ENCODE assay signal across 31 cellular contexts in the genomic region with DNA sequence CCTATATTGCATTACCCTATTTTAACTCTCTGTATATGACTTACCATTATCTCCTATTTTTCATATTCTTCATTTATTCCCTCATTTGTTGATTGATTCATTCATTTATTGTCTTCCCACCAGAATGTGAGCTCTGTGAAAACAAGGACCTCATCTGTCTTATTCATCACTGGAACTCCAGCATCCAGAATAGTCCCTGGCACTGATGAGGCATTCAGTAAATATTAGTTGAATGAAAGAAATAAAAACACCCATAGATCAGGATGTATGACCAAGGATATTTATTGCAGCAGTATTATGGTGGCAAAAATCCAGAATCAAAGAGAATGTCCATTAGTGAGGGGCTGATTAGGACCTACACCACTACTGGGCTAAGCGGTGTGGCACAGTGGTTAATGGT.
"Had no signal": no experiment of that assay in that cellular context is flagged by ENCODE, and none has a peak within 500 bp of the region (broad histone marks: within the 10 kb centered on the region; RNA-seq: fewer than 3 reads in every experiment).

No MANE protein-coding gene starts in this region.

- H3K4me1 Mint-ChIP-seq: activated naive CD4-positive, alpha-beta T cell treated with anti-CD3 and anti-CD28 coated beads, Interleukin-2, amount 10 ng/mL, durations not matched to agents 7 days and 5 days; central memory CD8-positive, alpha-beta T cell had no signal

- DNase-seq: activated CD4-positive, alpha-beta memory T cell treated with anti-CD3 and anti-CD28 coated beads, Interleukin-2, amount 10 ng/mL, durations not matched to agents 7 days and 5 days; activated CD4-positive, alpha-beta T cell treated with anti-CD3 and anti-CD28 coated beads for 1 hour; activated CD4-positive, alpha-beta T cell treated with anti-CD3 and anti-CD28 coated beads for 4 hours; activated CD4-positive, alpha-beta T cell treated with anti-CD3 and anti-CD28 coated beads, Interleukin-2, amount 10 ng/mL, durations not matched to agents 7 days and 5 days; activated CD4-positive, alpha-beta T cell treated with anti-CD3 and anti-CD28 coated beads, Interleukin-2, amount 50 U/mL, for 4 hours; activated CD8-positive, alpha-beta memory T cell treated with anti-CD3 and anti-CD28 coated beads, Interleukin-2, amount 50 U/mL, for 48 hours; activated gamma-delta T cell; activated naive CD4-positive, alpha-beta T cell; activated naive CD4-positive, alpha-beta T cell treated with anti-CD3 and anti-CD28 coated beads, Interleukin-2, amount 10 ng/mL, durations not matched to agents 7 days and 5 days; activated T-cell treated with anti-CD3 and anti-CD28 coated beads for 4 hours; activated T-cell treated with anti-CD3 and anti-CD28 coated beads, Interleukin-2, amount 50 U/mL, for 24 hours; activated T-cell treated with anti-CD3 and anti-CD28 coated beads, Interleukin-2, amount 50 U/mL, for 72 hours; amniotic stem cell; anterior cingulate cortex; brain microvascular endothelial cell; dorsolateral prefrontal cortex; effector memory CD4-positive, alpha-beta T cell; endodermal cell; erythroblast; foreskin keratinocyte; heart right ventricle; T-helper 1 cell; T-helper 17 cell; T1000 had no signal

- ATAC-seq: activated naive CD4-positive, alpha-beta T cell treated with anti-CD3 and anti-CD28 coated beads, Interleukin-2, amount 50 U/mL, for 72 hours; activated T-cell treated with anti-CD3 and anti-CD28 coated beads, Interleukin-2, amount 50 U/mL, for 72 hours; foreskin keratinocyte; gastroesophageal sphincter; heart right ventricle; T-helper 17 cell had no signal

- H3K9me3 Mint-ChIP-seq: activated CD4-positive, alpha-beta memory T cell treated with anti-CD3 and anti-CD28 coated beads, Interleukin-2, amount 10 ng/mL, durations not matched to agents 7 days and 5 days; activated naive CD4-positive, alpha-beta T cell treated with anti-CD3 and anti-CD28 coated beads, Interleukin-2, amount 10 ng/mL, durations not matched to agents 7 days and 5 days; activated naive CD4-positive, alpha-beta T cell treated with anti-CD3 and anti-CD28 coated beads, Interleukin-2, amount 50 U/mL, for 72 hours; activated T-cell treated with anti-CD3 and anti-CD28 coated beads, Interleukin-2, amount 50 U/mL, for 24 hours; central memory CD8-positive, alpha-beta T cell; dendritic cell treated with granulocyte-macrophage colony-stimulating factor and Interleukin-4, amounts not matched to agents 40 ng/mL and 50 ng/mL, for 4 days; T-helper 2 cell treated with Interferon-gamma antibody and Interleukin-4, amounts not matched to agents 5 μg/mL and 100 μg/mL, for 36 hours had no signal

- H3K36me3 Mint-ChIP-seq: activated naive CD4-positive, alpha-beta T cell treated with anti-CD3 and anti-CD28 coated beads, Interleukin-2, amount 10 ng/mL, durations not matched to agents 7 days and 5 days; activated naive CD4-positive, alpha-beta T cell treated with anti-CD3 and anti-CD28 coated beads, Interleukin-2, amount 50 U/mL, for 72 hours had no signal

- H3K27me3 Mint-ChIP-seq: activated T-cell treated with anti-CD3 and anti-CD28 coated beads, Interleukin-2, amount 50 U/mL, for 24 hours; central memory CD8-positive, alpha-beta T cell; dendritic cell treated with granulocyte-macrophage colony-stimulating factor and Interleukin-4, amounts not matched to agents 40 ng/mL and 50 ng/mL, for 4 days had no signal

- H3K4me3 Mint-ChIP-seq: activated CD4-positive, alpha-beta memory T cell treated with anti-CD3 and anti-CD28 coated beads, Interleukin-2, amount 10 ng/mL, durations not matched to agents 7 days and 5 days; activated CD4-positive, alpha-beta T cell treated with anti-CD3 and anti-CD28 coated beads, Interleukin-2, amount 10 ng/mL, durations not matched to agents 7 days and 5 days; activated naive CD4-positive, alpha-beta T cell treated with anti-CD3 and anti-CD28 coated beads, Interleukin-2, amount 10 ng/mL, durations not matched to agents 7 days and 5 days; activated T-cell treated with anti-CD3 and anti-CD28 coated beads, Interleukin-2, amount 50 U/mL, for 24 hours; activated T-cell treated with anti-CD3 and anti-CD28 coated beads, Interleukin-2, amount 50 U/mL, for 72 hours; central memory CD8-positive, alpha-beta T cell; dendritic cell treated with granulocyte-macrophage colony-stimulating factor and Interleukin-4, amounts not matched to agents 40 ng/mL and 50 ng/mL, for 4 days; endodermal cell; T-helper 17 cell; T-helper 2 cell treated with Interferon-gamma antibody and Interleukin-4, amounts not matched to agents 5 μg/mL and 100 μg/mL, for 36 hours had no signal

- H3K27ac ChIP-seq: brain microvascular endothelial cell, coronary artery, dorsolateral prefrontal cortex, esophagus muscularis mucosa, foreskin keratinocyte, gastroesophageal sphincter, heart right ventricle had no signal

- H3K4me3 ChIP-seq: coronary artery, dorsolateral prefrontal cortex, esophagus muscularis mucosa, gastroesophageal sphincter, heart right ventricle had no signal

- H3K27me3 ChIP-seq: brain microvascular endothelial cell, dorsolateral prefrontal cortex, esophagus muscularis mucosa, foreskin keratinocyte, gastroesophageal sphincter, heart right ventricle had no signal

- H3K9me3 ChIP-seq: esophagus muscularis mucosa, gastroesophageal sphincter had no signal

- H3K27ac Mint-ChIP-seq: activated CD4-positive, alpha-beta memory T cell treated with anti-CD3 and anti-CD28 coated beads, Interleukin-2, amount 10 ng/mL, durations not matched to agents 7 days and 5 days; activated CD4-positive, alpha-beta T cell treated with anti-CD3 and anti-CD28 coated beads, Interleukin-2, amount 10 ng/mL, durations not matched to agents 7 days and 5 days; activated naive CD4-positive, alpha-beta T cell treated with anti-CD3 and anti-CD28 coated beads, Interleukin-2, amount 10 ng/mL, durations not matched to agents 7 days and 5 days; activated naive CD4-positive, alpha-beta T cell treated with anti-CD3 and anti-CD28 coated beads, Interleukin-2, amount 50 U/mL, for 72 hours; activated T-cell treated with anti-CD3 and anti-CD28 coated beads, Interleukin-2, amount 50 U/mL, for 24 hours; activated T-cell treated with anti-CD3 and anti-CD28 coated beads, Interleukin-2, amount 50 U/mL, for 72 hours; dendritic cell treated with granulocyte-macrophage colony-stimulating factor and Interleukin-4, amounts not matched to agents 40 ng/mL and 50 ng/mL, for 4 days; endodermal cell; T-helper 17 cell; T-helper 2 cell treated with Interferon-gamma antibody and Interleukin-4, amounts not matched to agents 5 μg/mL and 100 μg/mL, for 36 hours had no signal

- H3K36me3 ChIP-seq: brain microvascular endothelial cell, esophagus muscularis mucosa, gastroesophageal sphincter, heart right ventricle had no signal
